ENCODE assay signal across 1 cellular context in genomic region chr12:7650091-7650490, GRCh38.
TF ChIP-seq lines count a peak whose summit lies in the region.

No MANE protein-coding gene starts in this region.

TF ChIP-seq in WTC11, 78 proteins besides CTCF, POLR2A, EP300 and RAD21 (continued from another document):
- TF ChIP-seq ZNF281 (CRISPR knock-in tag; IDR thresholded peaks at IDR 0.05): no peak
